Comparison of ENCODE assay signal across 23 cellular contexts in the genomic region with DNA sequence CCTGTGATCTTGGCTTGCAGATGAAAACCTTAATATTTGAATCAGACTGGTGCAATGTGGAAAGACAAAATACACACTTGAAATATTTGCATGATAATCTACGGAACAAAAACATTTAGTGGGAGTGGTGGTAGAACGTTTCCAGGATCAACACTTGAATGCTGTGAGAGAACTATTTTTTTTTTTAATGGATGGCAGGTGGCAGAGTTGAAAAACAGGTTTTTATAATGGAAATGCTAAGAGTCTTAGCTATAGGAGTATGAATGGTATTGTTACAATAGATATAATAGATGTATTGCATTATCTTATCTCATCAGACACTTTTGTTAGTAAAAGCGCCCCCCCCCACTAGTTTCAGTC. TPM values are rescaled to one million over a fixed set of nuclear protein-coding genes. Genes with fewer than 3 reads are reported as not detected.
DNase-seq lines count a peak whose midpoint lies in the region; ATAC-seq, FAIRE-seq and TF ChIP-seq lines count a peak whose summit lies in the region.
"Had no signal": no experiment of that assay in that cellular context is flagged by ENCODE, and none has a peak within 500 bp of the region (broad histone marks: within the 10 kb centered on the region; RNA-seq: fewer than 3 reads in every experiment).

No MANE protein-coding gene starts in this region.

- DNase-seq in GM12892 (ENCODE audit: insufficient read length) (no peak), NCI-H1417 (lab: John Stamatoyannopoulos, UW) (peak; percentile 22 to 79 (median 23)), NCI-H526 treated with DMSO at 0.1 percent for 48 hours (lab: John Stamatoyannopoulos, UW) (peak; percentile 86), left lung (no peak), T-cell (no peak), NCI-H446 (lab: John Stamatoyannopoulos, UW) (no peak)
- DNase-seq: activated CD4-positive, CD25-positive, alpha-beta regulatory T cell; activated CD8-positive, alpha-beta memory T cell treated with anti-CD3 and anti-CD28 coated beads for 24 hours; activated effector memory CD4-positive, alpha-beta T cell treated with Interleukin-2 at 50 U/mL for 16 hours; adrenal gland; foreskin fibroblast; IMR-90; mesendoderm; MM.1S; NCI-H524; psoas muscle; SJCRH30; stimulated activated CD4-positive, alpha-beta T cell treated with anti-CD3 and anti-CD28 coated beads, Interleukin-4, amount 100 ng/mL, for 24 hours had no signal

- no peaks in the 10 kb centered on the region for H3K27me3 ChIP-seq in left lung
- H3K27me3 ChIP-seq: adrenal gland, hepatocyte, SJCRH30, vagina had no signal

- no peaks in the 10 kb centered on the region for H3K9me3 Mint-ChIP-seq in T-cell
- H3K9me3 Mint-ChIP-seq: dendritic cell treated with granulocyte-macrophage colony-stimulating factor and Interleukin-4, amounts not matched to agents 40 ng/mL and 50 ng/mL, for 4 days had no signal

- H3K27ac ChIP-seq in left lung: no peak overlapping the region
- H3K27ac ChIP-seq: adrenal gland, hepatocyte, psoas muscle, SJCRH30, skin epidermis, vagina had no signal

- CTCF ChIA-PET in T-cell (lab: Charles Lee): no interaction called here

- peaks cover 0 to 15% of the 10 kb centered on the region in 2 donors for H3K36me3 ChIP-seq in left lung
- H3K36me3 ChIP-seq: adrenal gland, SJCRH30, vagina had no signal

- H3K9me3 ChIP-seq in left lung: no peaks in the 10 kb centered on the region
- H3K9me3 ChIP-seq: adrenal gland, psoas muscle, SJCRH30, vagina had no signal

- peak; percentile 17 for FAIRE-seq in GM12892 (lab: Jason Lieb, UNC)

- intact Hi-C loops in left lung (cut with DNase I): no loop called here

- no peak for TF ChIP-seq CTCF in left lung (IDR thresholded peaks at IDR 0.05)

- POLR2A ChIA-PET in T-cell (lab: Charles Lee): no interaction called here

- H3K4me3 Mint-ChIP-seq in T-cell: no peak overlapping the region
- H3K4me3 Mint-ChIP-seq: dendritic cell treated with granulocyte-macrophage colony-stimulating factor and Interleukin-4, amounts not matched to agents 40 ng/mL and 50 ng/mL, for 4 days had no signal

- ATAC-seq in left lung: peak; percentile 68
- no peak for ATAC-seq in HG03135 (IDR thresholded peaks at IDR 0.05; ENCODE audit: unreplicated experiment)
- ATAC-seq in T-cell (replicated peaks in 1 of 4): no peak
- ATAC-seq: psoas muscle had no signal

- H3K27me3 Mint-ChIP-seq in T-cell: no peaks in the 10 kb centered on the region
- H3K27me3 Mint-ChIP-seq: dendritic cell treated with granulocyte-macrophage colony-stimulating factor and Interleukin-4, amounts not matched to agents 40 ng/mL and 50 ng/mL, for 4 days had no signal

- H3K4me1 Mint-ChIP-seq in T-cell: peaks cover 5 to 14% (median 13%) of the 10 kb centered on the region in 3 donors

- no peak overlapping the region for H3K4me3 ChIP-seq in left lung
- H3K4me3 ChIP-seq: adrenal gland, hepatocyte, psoas muscle, SJCRH30, skin epidermis, vagina had no signal

- TF ChIP-seq POLR2A in GM12892 (IDR thresholded peaks at IDR 0.05; ENCODE audit: low read depth, low read length): no peak

- peaks cover 42% of the 10 kb centered on the region for H3K36me3 Mint-ChIP-seq in T-cell

- no peak overlapping the region for H3K27ac Mint-ChIP-seq in T-cell
- H3K27ac Mint-ChIP-seq: dendritic cell treated with granulocyte-macrophage colony-stimulating factor and Interleukin-4, amounts not matched to agents 40 ng/mL and 50 ng/mL, for 4 days had no signal

- no peaks in the 10 kb centered on the region for H3K4me1 ChIP-seq in left lung
- H3K4me1 ChIP-seq: adrenal gland, psoas muscle, SJCRH30, vagina had no signal

RNA-seq across cellular contexts. Expression of a gene that starts 49.2 kb away (rescaled TPM):
- 14.1 TPM for polyA plus RNA-seq in GM12892 (2012; ENCODE audit: missing spikeins)
- total RNA-seq in left lung (10 to 100 TPM; 13.6 to 14.0 TPM), T-cell (10 to 100 TPM; 18.8 to 29.9 (median 20.5) TPM)

Comparison
In these comparisons a context has a peak if more than half of its experiments do, and no peak if none do; other contexts are left out.
1. DNase-seq: peak in NCI-H1417 (3 of 3) and NCI-H526 treated with DMSO at 0.1 percent for 48 hours (single experiment); none in GM12892 (single experiment), left lung (0 of 2), T-cell (0 of 34) and NCI-H446 (0 of 2).